In the genomic region with DNA sequence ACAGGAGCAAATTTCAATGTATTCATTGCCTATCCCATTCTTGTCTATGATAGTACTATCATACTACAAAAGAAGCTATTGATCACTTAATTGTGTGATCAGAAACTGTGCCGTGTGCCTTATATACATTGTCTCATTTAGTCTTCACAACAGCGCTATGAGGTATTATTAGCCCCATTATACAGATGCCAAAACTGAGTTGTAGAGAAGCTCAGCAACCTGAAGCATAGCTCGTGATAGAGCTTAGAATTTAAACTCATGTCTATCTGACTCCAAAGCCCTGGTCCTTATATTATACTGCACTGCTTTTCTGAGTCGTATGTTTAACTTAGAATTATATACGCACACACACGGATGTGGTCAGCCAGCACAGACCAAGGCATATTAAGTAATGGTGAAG, we compare ENCODE assay signal across 28 cellular contexts.
"Had no signal": no experiment of that assay in that cellular context is flagged by ENCODE, and none has a peak within 500 bp of the region (broad histone marks: within the 10 kb centered on the region; RNA-seq: fewer than 3 reads in every experiment).

No MANE protein-coding gene starts in this region.

- H3K9me3 Mint-ChIP-seq: activated naive CD8-positive, alpha-beta T cell treated with anti-CD3 and anti-CD28 coated beads for 36 hours; activated T-cell treated with anti-CD3 and anti-CD28 coated beads, Interleukin-2, amount 50 U/mL, for 72 hours; brain; effector memory CD8-positive, alpha-beta T cell; nephron progenitor cell; T-cell had no signal

- H3K27me3 Mint-ChIP-seq: activated CD4-positive, alpha-beta T cell treated with anti-CD3 and anti-CD28 coated beads for 36 hours; activated CD8-positive, alpha-beta memory T cell treated with anti-CD3 and anti-CD28 coated beads, Interleukin-2, amount 10 ng/mL, durations not matched to agents 7 days and 5 days; activated naive CD8-positive, alpha-beta T cell treated with anti-CD3 and anti-CD28 coated beads for 36 hours; effector memory CD8-positive, alpha-beta T cell; T-cell had no signal

- H3K36me3 ChIP-seq: adrenal gland, cardiac muscle cell, neutrophil, thoracic aorta had no signal

- ATAC-seq: activated CD4-positive, alpha-beta T cell treated with anti-CD3 and anti-CD28 coated beads for 36 hours; activated CD8-positive, alpha-beta memory T cell treated with anti-CD3 and anti-CD28 coated beads, Interleukin-2, amount 10 ng/mL, durations not matched to agents 7 days and 5 days; activated CD8-positive, alpha-beta T cell treated with anti-CD3 and anti-CD28 coated beads, Interleukin-2, amount 10 ng/mL, durations not matched to agents 7 days and 5 days; activated T-cell treated with anti-CD3 and anti-CD28 coated beads, Interleukin-2, amount 50 U/mL, for 72 hours; effector memory CD8-positive, alpha-beta T cell; heart right ventricle; mucosa of descending colon; T-cell had no signal

- DNase-seq: activated CD4-positive, alpha-beta T cell treated with anti-CD3 and anti-CD28 coated beads for 36 hours; activated CD4-positive, CD25-positive, alpha-beta regulatory T cell; activated CD8-positive, alpha-beta memory T cell treated with anti-CD3 and anti-CD28 coated beads, Interleukin-2, amount 10 ng/mL, durations not matched to agents 7 days and 5 days; activated CD8-positive, alpha-beta T cell treated with anti-CD3 and anti-CD28 coated beads, Interleukin-2, amount 10 ng/mL, durations not matched to agents 7 days and 5 days; activated naive CD4-positive, alpha-beta T cell; activated naive CD8-positive, alpha-beta T cell treated with anti-CD3 and anti-CD28 coated beads for 36 hours; activated T-cell treated with anti-CD3 and anti-CD28 coated beads, Interleukin-2, amount 50 U/mL, for 72 hours; adrenal gland; aorta; effector memory CD8-positive, alpha-beta T cell; erythroblast; foreskin fibroblast; heart right ventricle; kidney glomerular epithelial cell; mesendoderm; nephron progenitor cell; retina; stimulated activated CD4-positive, alpha-beta T cell treated with anti-CD3 and anti-CD28 coated beads, Interleukin-15, amount 100 ng/mL, for 24 hours; stimulated activated CD4-positive, alpha-beta T cell treated with anti-CD3 and anti-CD28 coated beads, Interleukin-2, amount 100 ng/mL, for 24 hours; stimulated activated naive CD4-positive, alpha-beta T cell; T-cell had no signal

- H3K27me3 ChIP-seq: adrenal gland, cardiac muscle cell, heart right ventricle, neutrophil had no signal

- H3K4me3 ChIP-seq: adrenal gland, cardiac muscle cell, coronary artery, heart right ventricle, lung, mucosa of descending colon, thoracic aorta had no signal

- H3K4me3 Mint-ChIP-seq: activated CD4-positive, alpha-beta T cell treated with anti-CD3 and anti-CD28 coated beads for 36 hours; activated CD8-positive, alpha-beta memory T cell treated with anti-CD3 and anti-CD28 coated beads, Interleukin-2, amount 10 ng/mL, durations not matched to agents 7 days and 5 days; activated CD8-positive, alpha-beta T cell treated with anti-CD3 and anti-CD28 coated beads, Interleukin-2, amount 10 ng/mL, durations not matched to agents 7 days and 5 days; activated naive CD8-positive, alpha-beta T cell treated with anti-CD3 and anti-CD28 coated beads for 36 hours; activated T-cell treated with anti-CD3 and anti-CD28 coated beads, Interleukin-2, amount 50 U/mL, for 72 hours; brain; effector memory CD8-positive, alpha-beta T cell; nephron progenitor cell; T-cell had no signal

- H3K4me1 Mint-ChIP-seq: activated CD4-positive, alpha-beta T cell treated with anti-CD3 and anti-CD28 coated beads for 36 hours; activated CD8-positive, alpha-beta memory T cell treated with anti-CD3 and anti-CD28 coated beads, Interleukin-2, amount 10 ng/mL, durations not matched to agents 7 days and 5 days; activated naive CD8-positive, alpha-beta T cell treated with anti-CD3 and anti-CD28 coated beads for 36 hours; T-cell had no signal

- H3K36me3 Mint-ChIP-seq: activated CD8-positive, alpha-beta memory T cell treated with anti-CD3 and anti-CD28 coated beads, Interleukin-2, amount 10 ng/mL, durations not matched to agents 7 days and 5 days; activated naive CD8-positive, alpha-beta T cell treated with anti-CD3 and anti-CD28 coated beads for 36 hours had no signal

- H3K27ac Mint-ChIP-seq: activated CD4-positive, alpha-beta T cell treated with anti-CD3 and anti-CD28 coated beads for 36 hours; activated CD8-positive, alpha-beta memory T cell treated with anti-CD3 and anti-CD28 coated beads, Interleukin-2, amount 10 ng/mL, durations not matched to agents 7 days and 5 days; activated CD8-positive, alpha-beta T cell treated with anti-CD3 and anti-CD28 coated beads, Interleukin-2, amount 10 ng/mL, durations not matched to agents 7 days and 5 days; activated naive CD8-positive, alpha-beta T cell treated with anti-CD3 and anti-CD28 coated beads for 36 hours; activated T-cell treated with anti-CD3 and anti-CD28 coated beads, Interleukin-2, amount 50 U/mL, for 72 hours; effector memory CD8-positive, alpha-beta T cell; nephron progenitor cell; T-cell had no signal

- H3K27ac ChIP-seq: adrenal gland, cardiac muscle cell, coronary artery, heart right ventricle, neutrophil had no signal

- H3K9me3 ChIP-seq: adrenal gland, heart right ventricle, mucosa of descending colon, neutrophil, thoracic aorta had no signal
